ENCODE assay signal across 12 cellular contexts in genomic region chr4:148354186-148354585, GRCh38.
DNase-seq lines count a peak whose midpoint lies in the region.
"Had no signal": no experiment of that assay in that cellular context is flagged by ENCODE, and none has a peak within 500 bp of the region (broad histone marks: within the 10 kb centered on the region; RNA-seq: fewer than 3 reads in every experiment).

No MANE protein-coding gene starts in this region.

- DNase-seq in dermis blood vessel endothelial cell (peak; percentile 66), glomerular endothelial cell (ENCODE audit: extremely low read depth, low read depth, low spot score) (peak; percentile 57), lung microvascular endothelial cell (ENCODE audit: low read depth in 2 of 2) (peak; percentile 45 to 60), T-helper 1 cell (no peak), NCI-H187 treated with DMSO at 0.1 percent for 48 hours (lab: John Stamatoyannopoulos, UW) (no peak)
- DNase-seq: AML-193; Caco-2; Calu3; CD4-positive, alpha-beta T cell; CD8-positive, alpha-beta T cell; DMS79 treated with DMSO at 0.1 percent for 48 hours; GF-D8 had no signal

Comparison
In these comparisons a context has a peak if more than half of its experiments do, and no peak if none do; other contexts are left out.
1. DNase-seq: peak in dermis blood vessel endothelial cell (single experiment), glomerular endothelial cell (single experiment) and lung microvascular endothelial cell (2 of 2); none in T-helper 1 cell (0 of 5) and NCI-H187 treated with DMSO at 0.1 percent for 48 hours (single experiment).